In genomic region chr16:9099131-9099625, GRCh38 we compare ENCODE assay signal across 8 cellular contexts. TPM values are rescaled to one million over a fixed set of nuclear protein-coding genes. Genes with fewer than 3 reads are reported as not detected.
DNase-seq lines count a peak whose midpoint lies in the region; ATAC-seq and TF ChIP-seq lines count a peak whose summit lies in the region.

No MANE protein-coding gene starts in this region.

- H3K27ac ChIP-seq in HL-60 (replicated peaks) = peak overlapping the region; percentile 7; the same call in 1 of the 2 replicates

- peak overlapping the region; percentile 70 for H3K4me3 Mint-ChIP-seq in activated naive CD8-positive, alpha-beta T cell treated with anti-CD3 and anti-CD28 coated beads, Interleukin-2, amount 50 U/mL, for 24 hours
- H3K4me3 Mint-ChIP-seq in nephron progenitor cell = no peak overlapping the region

- DNase-seq in HL-60 (ENCODE audit: low read depth in 1 of 2, low spot score in 1 of 2) (peak in 1 of 2 experiments; percentile 78), nephron progenitor cell (no peak), NCI-H2029 (lab: John Stamatoyannopoulos, UW) (no peak), NCI-H1436 treated with DMSO at 0.1 percent for 48 hours (lab: John Stamatoyannopoulos, UW) (no peak), mesenteric fat pad (ENCODE audit: low spot score) (no peak), NCI-H2171 (lab: John Stamatoyannopoulos, UW) (no peak)
- DNase-seq in activated naive CD8-positive, alpha-beta T cell treated with anti-CD3 and anti-CD28 coated beads, Interleukin-2, amount 50 U/mL, for 24 hours = peak; percentile 40

- H3K4me1 Mint-ChIP-seq in activated naive CD8-positive, alpha-beta T cell treated with anti-CD3 and anti-CD28 coated beads, Interleukin-2, amount 50 U/mL, for 24 hours = peaks cover 94% of the 10 kb centered on the region
- H3K4me1 Mint-ChIP-seq in nephron progenitor cell = peaks cover 49% of the 10 kb centered on the region

- no peaks in the 10 kb centered on the region for H3K9me3 Mint-ChIP-seq in activated naive CD8-positive, alpha-beta T cell treated with anti-CD3 and anti-CD28 coated beads, Interleukin-2, amount 50 U/mL, for 24 hours
- H3K9me3 Mint-ChIP-seq in nephron progenitor cell = no peaks in the 10 kb centered on the region

- peak overlapping the region; percentile 90 for H3K27ac Mint-ChIP-seq in activated naive CD8-positive, alpha-beta T cell treated with anti-CD3 and anti-CD28 coated beads, Interleukin-2, amount 50 U/mL, for 24 hours
- H3K27ac Mint-ChIP-seq in nephron progenitor cell = peak overlapping the region; percentile 21

- no peak overlapping the region for H3K4me3 ChIP-seq in HL-60 (replicated peaks; ENCODE audit: insufficient read depth, low read length)

- TF ChIP-seq CTCF in HL-60 (IDR thresholded peaks at IDR 0.05; ENCODE audit: insufficient read depth, low read length) (no peak), nephron progenitor cell (IDR thresholded peaks at IDR 0.05) (no peak)

- no peaks in the 10 kb centered on the region for H3K27me3 ChIP-seq in HL-60 (ENCODE audit: insufficient read depth, poor library complexity, severe bottlenecking)

- ATAC-seq in GM18502 (IDR thresholded peaks at IDR 0.05; ENCODE audit: poor library complexity, unreplicated experiment) = peak; percentile 45
- peak; percentile 63 for ATAC-seq in activated naive CD8-positive, alpha-beta T cell treated with anti-CD3 and anti-CD28 coated beads, Interleukin-2, amount 50 U/mL, for 24 hours

- H3K36me3 Mint-ChIP-seq in activated naive CD8-positive, alpha-beta T cell treated with anti-CD3 and anti-CD28 coated beads, Interleukin-2, amount 50 U/mL, for 24 hours (ENCODE audit: low read depth) = peaks cover 84% of the 10 kb centered on the region
- H3K36me3 Mint-ChIP-seq in nephron progenitor cell (ENCODE audit: low read depth) = peaks cover 87% of the 10 kb centered on the region

- H3K27me3 Mint-ChIP-seq in activated naive CD8-positive, alpha-beta T cell treated with anti-CD3 and anti-CD28 coated beads, Interleukin-2, amount 50 U/mL, for 24 hours = no peaks in the 10 kb centered on the region
- H3K27me3 Mint-ChIP-seq in nephron progenitor cell (ENCODE audit: low read depth, poor library complexity) = no peaks in the 10 kb centered on the region

RNA-seq across cellular contexts. Expression of gene HAPSTR1, which starts 7.7 kb away (rescaled TPM):
- 57.7 TPM for total RNA-seq in mesenteric fat pad
